Comparison of ENCODE assay signal across 8 cellular contexts in the genomic region with DNA sequence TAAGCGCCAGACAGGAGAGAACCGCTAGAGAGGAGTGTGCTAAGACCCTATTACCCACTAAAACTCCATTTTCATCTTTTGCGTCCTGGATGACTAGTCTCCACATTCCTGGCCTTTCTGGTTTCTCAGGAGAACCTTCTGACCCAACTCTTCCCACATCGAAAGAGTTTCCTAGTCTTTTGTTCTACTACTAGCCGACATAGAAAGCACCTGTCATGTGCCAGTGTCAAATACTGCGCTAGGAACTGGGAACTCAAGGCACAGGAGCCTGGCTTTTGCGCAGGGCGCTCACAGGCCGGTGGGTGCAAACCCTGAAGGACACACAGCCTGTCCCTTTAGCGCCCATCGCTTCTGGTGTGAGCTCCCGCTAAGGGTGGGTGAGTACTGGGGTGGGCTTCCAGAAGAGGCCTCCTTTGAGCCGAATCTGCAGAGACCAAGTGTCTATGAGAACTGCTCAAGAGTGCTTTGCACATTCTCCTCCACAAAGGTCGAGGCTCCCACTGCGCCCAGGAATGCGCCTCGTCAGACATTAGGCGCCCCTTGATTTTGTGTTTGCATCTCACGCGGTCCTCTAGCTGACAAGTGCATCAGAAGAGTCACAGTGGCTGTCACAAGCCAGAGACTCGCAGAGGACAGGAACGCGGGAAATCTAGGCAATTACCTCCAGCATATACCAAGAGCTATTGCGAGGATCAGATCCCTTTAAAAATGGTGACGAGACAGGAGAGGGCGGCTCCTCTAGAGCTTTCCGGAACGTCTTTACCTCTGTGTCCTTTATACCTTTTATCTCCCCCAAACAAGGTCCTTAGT. TPM values are rescaled to one million over a fixed set of nuclear protein-coding genes. Genes with fewer than 3 reads are reported as not detected.
DNase-seq lines count a peak whose midpoint lies in the region; ATAC-seq and TF ChIP-seq lines count a peak whose summit lies in the region.

No MANE protein-coding gene starts in this region.

- H3K27ac ChIP-seq in cingulate gyrus (ENCODE audit: low read depth, low read length), result peak overlapping the region; percentile 71

- H3K9me3 Mint-ChIP-seq in activated naive CD4-positive, alpha-beta T cell treated with anti-CD3 and anti-CD28 coated beads, Interleukin-2, amount 50 U/mL, for 24 hours, result no peaks in the 10 kb centered on the region
- H3K9me3 Mint-ChIP-seq in natural killer cell, result no peaks in the 10 kb centered on the region

- H3K4me3 Mint-ChIP-seq in activated naive CD4-positive, alpha-beta T cell treated with anti-CD3 and anti-CD28 coated beads, Interleukin-2, amount 50 U/mL, for 24 hours, result peak overlapping the region; percentile 98
- peak overlapping the region; percentile 96 for H3K4me3 Mint-ChIP-seq in natural killer cell

- DNase-seq in activated naive CD4-positive, alpha-beta T cell treated with Interleukin-2 at 50 U/mL for 16 hours, result no peak
- no peak for DNase-seq in NT2/D1 (ENCODE audit: low read depth, low spot score)
- DNase-seq in natural killer cell, result no peak
- DNase-seq in activated CD4-positive, CD25-positive, alpha-beta regulatory T cell (lab: John Stamatoyannopoulos, UW), result no peak

- intact Hi-C loops in natural killer cell (cut with micrococcal nuclease), result loop anchor here (5.0 to 10.0 kb wide), 4 partner anchors 46 to 402 kb away; partner anchors contain the start of genes MLLT6 and PLXDC1

- peaks cover 17% of the 10 kb centered on the region for H3K27me3 ChIP-seq in NT2/D1 (ENCODE audit: insufficient read depth, insufficient read length)

- H3K4me1 Mint-ChIP-seq in activated naive CD4-positive, alpha-beta T cell treated with anti-CD3 and anti-CD28 coated beads, Interleukin-2, amount 50 U/mL, for 24 hours, result peaks cover 42% of the 10 kb centered on the region
- H3K4me1 Mint-ChIP-seq in natural killer cell, result peaks cover 54 to 59% of the 10 kb centered on the region in 2 donors

- peak overlapping the region; percentile 100 for H3K27ac Mint-ChIP-seq in activated naive CD4-positive, alpha-beta T cell treated with anti-CD3 and anti-CD28 coated beads, Interleukin-2, amount 50 U/mL, for 24 hours
- peak overlapping the region; percentile 10 to 85 for H3K27ac Mint-ChIP-seq in natural killer cell

- H3K9ac ChIP-seq in NT2/D1 (ENCODE audit: insufficient read length, low read depth), result peak overlapping the region; percentile 98

- H3K4me1 ChIP-seq in NT2/D1 (ENCODE audit: insufficient read depth, insufficient read length), result peaks cover 13% of the 10 kb centered on the region

- TF ChIP-seq CTCF in natural killer cell (IDR thresholded peaks at IDR 0.05), result no peak

- ATAC-seq in natural killer cell (no peak), GM21367 (IDR thresholded peaks at IDR 0.05; ENCODE audit: unreplicated experiment) (no peak), HG03432 (IDR thresholded peaks at IDR 0.05; ENCODE audit: unreplicated experiment) (no peak)

- no peaks in the 10 kb centered on the region for H3K9me3 ChIP-seq in NT2/D1 (ENCODE audit: insufficient read depth, low read length)

- peaks cover 13% of the 10 kb centered on the region for H3K36me3 Mint-ChIP-seq in activated naive CD4-positive, alpha-beta T cell treated with anti-CD3 and anti-CD28 coated beads, Interleukin-2, amount 50 U/mL, for 24 hours
- H3K36me3 Mint-ChIP-seq in natural killer cell, result peaks cover 7% of the 10 kb centered on the region

- H3K36me3 ChIP-seq in NT2/D1 (ENCODE audit: insufficient read depth, insufficient read length, low read length), result peaks cover 32% of the 10 kb centered on the region

- H3K27me3 Mint-ChIP-seq in activated naive CD4-positive, alpha-beta T cell treated with anti-CD3 and anti-CD28 coated beads, Interleukin-2, amount 50 U/mL, for 24 hours, result peaks cover 16% of the 10 kb centered on the region
- H3K27me3 Mint-ChIP-seq in natural killer cell (ENCODE audit: low read depth in 2 of 2), result peaks cover 39 to 43% of the 10 kb centered on the region in 2 donors

- H3K4me3 ChIP-seq in NT2/D1 (ENCODE audit: insufficient read length, low read depth), result peak overlapping the region; percentile 84

RNA-seq across cellular contexts. Expression of gene PSMB3, which starts 2.0 kb away (rescaled TPM):
- total RNA-seq in natural killer cell, result 100 to 1,000 TPM; 102 to 129 (median 118) TPM

RNA-seq across cellular contexts. Expression of gene PCGF2, which starts 2.4 kb away (rescaled TPM):
- total RNA-seq in natural killer cell, result under 1 TPM in 1 of 3 donors, not detected in 2; 0.12 TPM

RNA-seq across cellular contexts. Expression of gene CISD3, which starts 20.4 kb away (rescaled TPM):
- total RNA-seq in natural killer cell, result 10 to 100 TPM; 32.6 to 37.4 (median 33.9) TPM

RNA-seq across cellular contexts. Expression of gene MLLT6, which starts 45.4 kb away (rescaled TPM):
- total RNA-seq in natural killer cell, result 100 to 1,000 TPM; 478 to 578 (median 485) TPM

RNA-seq across cellular contexts. Expression of gene PIP4K2B, which starts 48.8 kb away (rescaled TPM):
- total RNA-seq in natural killer cell, result 10 to 100 TPM; 26.8 to 36.8 (median 36.3) TPM
